ENCODE assay signal across 11 cellular contexts in genomic region chr21:34933609-34934345, GRCh38.
DNase-seq lines count a peak whose midpoint lies in the region; ATAC-seq, FAIRE-seq and TF ChIP-seq lines count a peak whose summit lies in the region.
"Had no signal": no experiment of that assay in that cellular context is flagged by ENCODE, and none has a peak within 500 bp of the region (broad histone marks: within the 10 kb centered on the region; RNA-seq: fewer than 3 reads in every experiment).

No MANE protein-coding gene starts in this region.

- H3K27ac ChIP-seq in upper lobe of right lung: no peak overlapping the region
- H3K27ac ChIP-seq: C4-2B, PC-9 had no signal

- peaks cover 44% of the 10 kb centered on the region for H3K4me1 Mint-ChIP-seq in chondrocyte (ENCODE audit: low read depth)

- H3K36me3 ChIP-seq in upper lobe of right lung (no peaks in the 10 kb centered on the region), HAP-1 (replicated peaks) (no peaks in the 10 kb centered on the region)

- H3K27me3 ChIP-seq in upper lobe of right lung (no peaks in the 10 kb centered on the region), HAP-1 (ENCODE audit: low read depth) (peaks cover 8% of the 10 kb centered on the region)

- H3K4me3 ChIP-seq in upper lobe of right lung (no peak overlapping the region), HAP-1 (no peak overlapping the region)
- H3K4me3 ChIP-seq: PC-9 had no signal

- no peak for TF ChIP-seq CTCF in chondrocyte (IDR thresholded peaks at IDR 0.05)
- TF ChIP-seq CTCF in upper lobe of right lung (IDR thresholded peaks at IDR 0.05): no peak

- peak; percentile 32 for DNase-seq in stimulated activated CD4-positive, alpha-beta T cell treated with anti-CD3 and anti-CD28 coated beads, Interleukin-1b, Interleukin-23, amount 100 ng/mL, for 48 hours
- DNase-seq in stimulated activated CD4-positive, alpha-beta T cell treated with anti-CD3 and anti-CD28 coated beads, Interleukin-2, amount 100 ng/mL, for 48 hours: no peak
- DNase-seq in NOMO-1 treated with DMSO at 0.1 percent for 48 hours (lab: John Stamatoyannopoulos, UW; ENCODE audit: unreplicated experiment) (peak; percentile 63), chondrocyte (ENCODE audit: low spot score) (no peak), upper lobe of right lung (no peak), HAP-1 (ENCODE audit: low spot score in 2 of 2) (no peak), frontal cortex (ENCODE audit: low spot score in 2 of 2) (no peak), T1000 (lab: John Stamatoyannopoulos, UW) (no peak)
- DNase-seq: head of caudate nucleus, PC-9 had no signal

- intact Hi-C loops in upper lobe of right lung (cut with DNase I): no loop called here

- no peaks in the 10 kb centered on the region for H3K9me3 ChIP-seq in upper lobe of right lung
- no peaks in the 10 kb centered on the region for H3K9me3 ChIP-seq in HAP-1

- H3K27ac Mint-ChIP-seq in chondrocyte (ENCODE audit: unreplicated experiment): peak overlapping the region; percentile 0

- FAIRE-seq in frontal cortex (lab: Jason Lieb, UNC): no peak

- ATAC-seq in upper lobe of right lung: peak; percentile 77

- H3K4me1 ChIP-seq in upper lobe of right lung (peaks cover 11% of the 10 kb centered on the region), HAP-1 (no peaks in the 10 kb centered on the region)

- in situ Hi-C loops in HAP-1 (cut with MboI; ENCODE audit: low sequenced_read_pairs): no loop called here

- no peaks in the 10 kb centered on the region for H3K9me3 Mint-ChIP-seq in chondrocyte (ENCODE audit: low read depth)

- H3K4me3 Mint-ChIP-seq in chondrocyte (ENCODE audit: unreplicated experiment): no peak overlapping the region

- H3K27me3 Mint-ChIP-seq in chondrocyte (ENCODE audit: low read depth): no peaks in the 10 kb centered on the region

- H3K36me3 Mint-ChIP-seq in chondrocyte (ENCODE audit: low read depth): no peaks in the 10 kb centered on the region

Comparison
In these comparisons a context has a peak if more than half of its experiments do, and no peak if none do; other contexts are left out.
1. DNase-seq: peak in stimulated activated CD4-positive, alpha-beta T cell treated with anti-CD3 and anti-CD28 coated beads, Interleukin-1b, Interleukin-23, amount 100 ng/mL, for 48 hours (single experiment) and NOMO-1 treated with DMSO at 0.1 percent for 48 hours (single experiment); none in stimulated activated CD4-positive, alpha-beta T cell treated with anti-CD3 and anti-CD28 coated beads, Interleukin-2, amount 100 ng/mL, for 48 hours (0 of 2), chondrocyte (single experiment), upper lobe of right lung (single experiment), HAP-1 (0 of 2), frontal cortex (0 of 2) and T1000 (single experiment).